Comparison of ENCODE assay signal across 9 cellular contexts in genomic region chr3:123028233-123028828, GRCh38. TPM values are rescaled to one million over a fixed set of nuclear protein-coding genes. Genes with fewer than 3 reads are reported as not detected.
DNase-seq lines count a peak whose midpoint lies in the region; ATAC-seq and TF ChIP-seq lines count a peak whose summit lies in the region.
"Had no signal": no experiment of that assay in that cellular context is flagged by ENCODE, and none has a peak within 500 bp of the region (broad histone marks: within the 10 kb centered on the region; RNA-seq: fewer than 3 reads in every experiment).

No MANE protein-coding gene starts in this region.

- H3K4me3 ChIP-seq in CD8-positive, alpha-beta T cell (ENCODE audit: low read depth, low read length), result peak overlapping the region; percentile 49
- H3K4me3 ChIP-seq in fibroblast of villous mesenchyme (ENCODE audit: low read depth, low read length), result peak overlapping the region; percentile 45

- no peaks in the 10 kb centered on the region for H3K36me3 Mint-ChIP-seq in CD8-positive, alpha-beta T cell
- H3K36me3 Mint-ChIP-seq in HFFc6 (ENCODE audit: low read depth) (no peaks in the 10 kb centered on the region), natural killer cell (no peaks in the 10 kb centered on the region)
- H3K36me3 Mint-ChIP-seq in activated T-helper 1 cell treated with anti-CD3 and anti-CD28 coated beads, Interleukin-12 subunit alpha, Interleukin-12 subunit beta, Interleukin-2, Interleukin-4 antibody, amounts not matched to agents 30 ng/mL and 10 ng/mL and 1 ng/mL, durations not matched to agents 14 hours and 24 hours and 36 hours (ENCODE audit: low read depth), result no peaks in the 10 kb centered on the region

- H3K9me3 ChIP-seq in CD8-positive, alpha-beta T cell (ENCODE audit: low read length), result no peaks in the 10 kb centered on the region

- H3K27me3 ChIP-seq in CD8-positive, alpha-beta T cell (ENCODE audit: insufficient read depth, low read length), result peaks cover 16% of the 10 kb centered on the region

- no peak overlapping the region for H3K27ac ChIP-seq in CD8-positive, alpha-beta T cell (ENCODE audit: low read depth, low read length)

- peaks cover 7% of the 10 kb centered on the region for H3K4me1 ChIP-seq in CD8-positive, alpha-beta T cell (ENCODE audit: insufficient read depth, low read length)

- POLR2A ChIA-PET in CD8-positive, alpha-beta T cell (lab: Charles Lee), result interaction anchor here (1.0 to 1.1 kb wide), 2 partner anchors 39 to 273 kb away, joined by 3 to 4 read pairs; no protein-coding TSS in a partner anchor

- H3K36me3 ChIP-seq in CD8-positive, alpha-beta T cell (ENCODE audit: insufficient read depth, low read length), result no peaks in the 10 kb centered on the region

- H3K4me3 Mint-ChIP-seq in CD8-positive, alpha-beta T cell, result peak overlapping the region; percentile 76
- H3K4me3 Mint-ChIP-seq in HFFc6 (peak overlapping the region; percentile 79), natural killer cell (peak overlapping the region; percentile 41)
- H3K4me3 Mint-ChIP-seq in activated T-helper 1 cell treated with anti-CD3 and anti-CD28 coated beads, Interleukin-12 subunit alpha, Interleukin-12 subunit beta, Interleukin-2, Interleukin-4 antibody, amounts not matched to agents 30 ng/mL and 10 ng/mL and 1 ng/mL, durations not matched to agents 14 hours and 24 hours and 36 hours, result peak overlapping the region; percentile 74

- CTCF ChIA-PET in CD8-positive, alpha-beta T cell (lab: Charles Lee), result interaction anchor here (0.6 to 4.0 kb wide), 14 partner anchors 11 to 1483 kb away, joined by 3 to 17 read pairs (median 3); partner anchors contain the start of gene POLQ

- no peak overlapping the region for H3K27ac Mint-ChIP-seq in CD8-positive, alpha-beta T cell
- H3K27ac Mint-ChIP-seq in HFFc6, result no peak overlapping the region
- H3K27ac Mint-ChIP-seq in activated T-helper 1 cell treated with anti-CD3 and anti-CD28 coated beads, Interleukin-12 subunit alpha, Interleukin-12 subunit beta, Interleukin-2, Interleukin-4 antibody, amounts not matched to agents 30 ng/mL and 10 ng/mL and 1 ng/mL, durations not matched to agents 14 hours and 24 hours and 36 hours, result no peak overlapping the region
- no peak overlapping the region for H3K27ac Mint-ChIP-seq in natural killer cell

- intact Hi-C loops in CD8-positive, alpha-beta T cell (cut with DNase I, micrococcal nuclease), result loop anchor here (1.0 to 5.0 kb wide), 5 partner anchors 274 to 1482 kb away; partner anchors contain the start of genes DTX3L (in 2 of the 2) and PARP9 (in 2 of the 2)
- intact Hi-C loops in activated T-helper 1 cell treated with anti-CD3 and anti-CD28 coated beads, Interleukin-12 subunit alpha, Interleukin-12 subunit beta, Interleukin-2, Interleukin-4 antibody, amounts not matched to agents 30 ng/mL and 10 ng/mL and 1 ng/mL, durations not matched to agents 14 hours and 24 hours and 36 hours (cut with micrococcal nuclease), result loop anchor here (1.0 to 2.0 kb wide), 5 partner anchors 85 to 1482 kb away; no protein-coding TSS in a partner anchor
- intact Hi-C loops in natural killer cell (cut with micrococcal nuclease), result loop anchor here (2.0 to 5.0 kb wide), 2 partner anchors 271 to 1482 kb away; no protein-coding TSS in a partner anchor

- TF ChIP-seq CTCF in CD8-positive, alpha-beta T cell (IDR thresholded peaks at IDR 0.05), result peak; percentile 17
- peak; percentile 74 for TF ChIP-seq CTCF in HFFc6 (IDR thresholded peaks at IDR 0.05)
- TF ChIP-seq CTCF in fibroblast of villous mesenchyme (IDR thresholded peaks at IDR 0.05; ENCODE audit: insufficient read depth, low read depth, low read length), result peak; percentile 56
- peak; percentile 19 for TF ChIP-seq CTCF in natural killer cell (IDR thresholded peaks at IDR 0.05)

- H3K9me3 Mint-ChIP-seq in CD8-positive, alpha-beta T cell, result no peaks in the 10 kb centered on the region
- H3K9me3 Mint-ChIP-seq in HFFc6 (no peaks in the 10 kb centered on the region), natural killer cell (no peaks in the 10 kb centered on the region)
- no peaks in the 10 kb centered on the region for H3K9me3 Mint-ChIP-seq in activated T-helper 1 cell treated with anti-CD3 and anti-CD28 coated beads, Interleukin-12 subunit alpha, Interleukin-12 subunit beta, Interleukin-2, Interleukin-4 antibody, amounts not matched to agents 30 ng/mL and 10 ng/mL and 1 ng/mL, durations not matched to agents 14 hours and 24 hours and 36 hours

- peaks cover 56% of the 10 kb centered on the region for H3K27me3 Mint-ChIP-seq in CD8-positive, alpha-beta T cell (ENCODE audit: low read depth)
- H3K27me3 Mint-ChIP-seq in HFFc6 (ENCODE audit: insufficient read depth), result peaks cover 49% of the 10 kb centered on the region
- peaks cover 62% of the 10 kb centered on the region for H3K27me3 Mint-ChIP-seq in activated T-helper 1 cell treated with anti-CD3 and anti-CD28 coated beads, Interleukin-12 subunit alpha, Interleukin-12 subunit beta, Interleukin-2, Interleukin-4 antibody, amounts not matched to agents 30 ng/mL and 10 ng/mL and 1 ng/mL, durations not matched to agents 14 hours and 24 hours and 36 hours (ENCODE audit: insufficient read depth)
- peaks cover 42 to 44% of the 10 kb centered on the region in 2 donors for H3K27me3 Mint-ChIP-seq in natural killer cell (ENCODE audit: low read depth in 2 of 2)

- DNase-seq in CD8-positive, alpha-beta T cell, result peak in 1 of 7 experiments; percentile 13
- DNase-seq in HFFc6, result peak; percentile 50
- peak; percentile 35 for DNase-seq in NCI-H510A (lab: John Stamatoyannopoulos, UW)
- no peak for DNase-seq in activated T-helper 1 cell treated with anti-CD3 and anti-CD28 coated beads, Interleukin-12 subunit alpha, Interleukin-12 subunit beta, Interleukin-2, Interleukin-4 antibody, amounts not matched to agents 30 ng/mL and 10 ng/mL and 1 ng/mL, durations not matched to agents 14 hours and 24 hours and 36 hours (ENCODE audit: low spot score)
- peak; percentile 84 for DNase-seq in fibroblast of villous mesenchyme (ENCODE audit: low read depth)
- DNase-seq in natural killer cell, result no peak

- no peak for ATAC-seq in CD8-positive, alpha-beta T cell
- ATAC-seq in natural killer cell (peak in 2 of 3 donors; percentile 18 to 33), HG02973 (IDR thresholded peaks at IDR 0.05; ENCODE audit: unreplicated experiment) (no peak), HG03139 (IDR thresholded peaks at IDR 0.05; ENCODE audit: unreplicated experiment) (no peak)

- H3K4me1 Mint-ChIP-seq in CD8-positive, alpha-beta T cell (ENCODE audit: low read depth), result peaks cover 22% of the 10 kb centered on the region
- H3K4me1 Mint-ChIP-seq in HFFc6 (ENCODE audit: low read depth), result peaks cover 9% of the 10 kb centered on the region
- peaks cover 14% of the 10 kb centered on the region for H3K4me1 Mint-ChIP-seq in activated T-helper 1 cell treated with anti-CD3 and anti-CD28 coated beads, Interleukin-12 subunit alpha, Interleukin-12 subunit beta, Interleukin-2, Interleukin-4 antibody, amounts not matched to agents 30 ng/mL and 10 ng/mL and 1 ng/mL, durations not matched to agents 14 hours and 24 hours and 36 hours (ENCODE audit: low read depth)
- peaks cover 4 to 25% of the 10 kb centered on the region in 2 donors for H3K4me1 Mint-ChIP-seq in natural killer cell

RNA-seq across cellular contexts. Expression of gene SEMA5B, which starts 0.8 kb away (rescaled TPM):
- total RNA-seq in CD8-positive, alpha-beta T cell, result not detected
- total RNA-seq in HFFc6 (2021; fragmentation: NEBNext Ultra II Directional; extraction: Animal tissue kit (Norgen Biotek cat#: 25700)), result not detected
- total RNA-seq in activated T-helper 1 cell treated with anti-CD3 and anti-CD28 coated beads, Interleukin-12 subunit alpha, Interleukin-12 subunit beta, Interleukin-2, Interleukin-4 antibody, amounts not matched to agents 30 ng/mL and 10 ng/mL and 1 ng/mL, durations not matched to agents 14 hours and 24 hours and 36 hours, result not detected in 2 replicates
- not detected in 2 replicates for total RNA-seq in fibroblast of villous mesenchyme
- under 1 TPM in 1 of 3 donors, not detected in 2; 0.23 TPM for total RNA-seq in natural killer cell
- total RNA-seq: T-helper 2 cell treated with Interferon-gamma antibody and Interleukin-4, amounts not matched to agents 100 ng/mL and 5 ng/mL, for 36 hours had no signal

RNA-seq across cellular contexts. Expression of gene PDIA5, which starts 38.5 kb away (rescaled TPM):
- total RNA-seq in CD8-positive, alpha-beta T cell, result 1 to 10 TPM; 2.7 to 3.1 TPM
- 10 to 100 TPM; 30.7 to 49.0 (median 38.1) TPM for total RNA-seq in HFFc6 (2021; fragmentation: NEBNext Ultra II Directional; extraction: Animal tissue kit (Norgen Biotek cat#: 25700))
- 28.9 and 31.1 TPM in 2 replicates for total RNA-seq in activated T-helper 1 cell treated with anti-CD3 and anti-CD28 coated beads, Interleukin-12 subunit alpha, Interleukin-12 subunit beta, Interleukin-2, Interleukin-4 antibody, amounts not matched to agents 30 ng/mL and 10 ng/mL and 1 ng/mL, durations not matched to agents 14 hours and 24 hours and 36 hours
- 42.2 and 43.6 TPM in 2 replicates for total RNA-seq in fibroblast of villous mesenchyme
- 1 to 10 TPM in 1 of 3 donors, under 1 TPM in 2; 0.59 to 3.3 (median 0.63) TPM for total RNA-seq in natural killer cell

Comparison
In these comparisons a context has a peak if more than half of its experiments do, and no peak if none do; other contexts are left out.
1. ATAC-seq: peak in natural killer cell (2 of 3); none in CD8-positive, alpha-beta T cell (single experiment), HG02973 (single experiment) and HG03139 (single experiment).
2. DNase-seq: peak in HFFc6 (single experiment), NCI-H510A (single experiment) and fibroblast of villous mesenchyme (single experiment); none in activated T-helper 1 cell treated with anti-CD3 and anti-CD28 coated beads, Interleukin-12 subunit alpha, Interleukin-12 subunit beta, Interleukin-2, Interleukin-4 antibody, amounts not matched to agents 30 ng/mL and 10 ng/mL and 1 ng/mL, durations not matched to agents 14 hours and 24 hours and 36 hours (single experiment) and natural killer cell (single experiment).
3. CTCF ChIP-seq: peak in every context shown above with its lines; median percentile 74 in HFFc6; 56 in fibroblast of villous mesenchyme; 19 in natural killer cell; 17 in CD8-positive, alpha-beta T cell.
4. Peak in every context shown above with its lines, with median percentiles within 50 percentile points of each other: H3K4me3 Mint-ChIP-seq.